ENCODE assay signal across 16 cellular contexts in the genomic region with DNA sequence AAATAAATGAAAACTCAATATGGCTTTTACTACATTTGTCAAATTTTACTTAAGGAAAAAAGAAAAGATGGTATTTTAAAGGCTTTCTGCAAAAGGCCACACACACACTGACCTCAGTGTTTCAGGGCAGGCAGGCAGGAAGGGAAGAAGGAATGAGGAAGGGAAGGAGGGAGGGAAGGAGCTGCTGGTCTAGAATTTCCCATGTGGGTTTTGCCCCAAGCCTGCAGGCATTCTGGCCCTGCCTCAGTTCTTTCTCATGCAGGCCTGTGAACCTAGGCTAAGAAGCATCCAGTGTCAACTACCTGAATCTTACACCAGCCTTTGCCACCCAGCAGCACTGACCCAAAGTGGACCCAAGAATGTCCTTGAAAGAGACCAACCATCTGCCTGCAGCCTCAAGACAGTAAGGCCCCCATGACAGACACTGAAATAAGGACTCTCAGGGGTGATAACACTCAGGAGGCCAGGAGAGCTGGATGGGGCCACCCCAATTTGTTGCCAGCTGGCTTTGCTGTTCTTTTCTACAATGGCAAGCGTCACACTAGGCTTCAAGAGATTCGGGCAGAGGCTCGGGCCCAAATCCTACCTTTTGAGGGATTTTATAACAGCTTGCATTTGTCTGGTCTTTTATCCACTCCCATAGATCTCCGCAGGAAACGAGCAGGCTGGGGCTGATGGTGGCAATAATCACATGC. TPM values are rescaled to one million over a fixed set of nuclear protein-coding genes. Genes with fewer than 3 reads are reported as not detected.
A peak's percentile ranks its signal among the peaks of the same experiment; 100 is the strongest.
DNase-seq lines count a peak whose midpoint lies in the region; ATAC-seq and TF ChIP-seq lines count a peak whose summit lies in the region.
"Had no signal": no experiment of that assay in that cellular context is flagged by ENCODE, and none has a peak within 500 bp of the region (broad histone marks: within the 10 kb centered on the region; RNA-seq: fewer than 3 reads in every experiment).

No MANE protein-coding gene starts in this region.

- ATAC-seq in HG03378 (IDR thresholded peaks at IDR 0.05; ENCODE audit: unreplicated experiment) = no peak
- ATAC-seq: K562 had no signal

- no peaks in the 10 kb centered on the region for H3K27me3 Mint-ChIP-seq in activated T-cell treated with anti-CD3 and anti-CD28 coated beads, Interleukin-2, amount 50 U/mL, for 24 hours
- H3K27me3 Mint-ChIP-seq in mesothelial cell of epicardium (ENCODE audit: low read depth) = no peaks in the 10 kb centered on the region

- no peak overlapping the region for H3K9ac ChIP-seq in colonic mucosa (ENCODE audit: low read depth in 2 of 2, low read length in 2 of 2)

- H3K4me1 ChIP-seq in colonic mucosa (no peaks in the 10 kb centered on the region), ascending aorta (peaks cover 22 to 30% of the 10 kb centered on the region in 2 donors)
- H3K4me1 ChIP-seq: Caco-2, SJCRH30 had no signal

- H3K27me3 ChIP-seq in colonic mucosa (no peaks in the 10 kb centered on the region), ascending aorta (no peaks in the 10 kb centered on the region)
- H3K27me3 ChIP-seq: SJCRH30 had no signal

- TF ChIP-seq CTCF in colonic mucosa (IDR thresholded peaks at IDR 0.05) (no peak), mesothelial cell of epicardium (IDR thresholded peaks at IDR 0.05; ENCODE audit: unreplicated experiment) (no peak), ascending aorta (IDR thresholded peaks at IDR 0.05) (no peak)

- H3K4me3 Mint-ChIP-seq in activated T-cell treated with anti-CD3 and anti-CD28 coated beads, Interleukin-2, amount 50 U/mL, for 24 hours = no peak overlapping the region
- no peak overlapping the region for H3K4me3 Mint-ChIP-seq in mesothelial cell of epicardium
- H3K4me3 Mint-ChIP-seq: CD14-positive monocyte had no signal

- peaks cover 32% of the 10 kb centered on the region for H3K36me3 Mint-ChIP-seq in activated T-cell treated with anti-CD3 and anti-CD28 coated beads, Interleukin-2, amount 50 U/mL, for 24 hours (ENCODE audit: low read depth)
- H3K36me3 Mint-ChIP-seq in mesothelial cell of epicardium = peaks cover 3% of the 10 kb centered on the region

- no peak overlapping the region for H3K4me3 ChIP-seq in colonic mucosa
- no peak overlapping the region for H3K4me3 ChIP-seq in ascending aorta
- H3K4me3 ChIP-seq: K562, SJCRH30 had no signal

- intact Hi-C loops in colonic mucosa (cut with DNase I) = no loop called here
- intact Hi-C loops in ascending aorta (cut with DNase I) = loop anchor here (5.0 kb wide), 1 partner anchor 47 kb away; no protein-coding TSS in a partner anchor

- H3K9me3 ChIP-seq in colonic mucosa (no peaks in the 10 kb centered on the region), ascending aorta (no peaks in the 10 kb centered on the region)
- H3K9me3 ChIP-seq: Caco-2, SJCRH30 had no signal

- H3K36me3 ChIP-seq in colonic mucosa = no peaks in the 10 kb centered on the region
- H3K36me3 ChIP-seq in ascending aorta = no peaks in the 10 kb centered on the region
- H3K36me3 ChIP-seq: SJCRH30 had no signal

- peaks cover 3% of the 10 kb centered on the region for H3K9me3 Mint-ChIP-seq in activated T-cell treated with anti-CD3 and anti-CD28 coated beads, Interleukin-2, amount 50 U/mL, for 24 hours
- H3K9me3 Mint-ChIP-seq in mesothelial cell of epicardium = no peaks in the 10 kb centered on the region

- H3K4me1 Mint-ChIP-seq in activated T-cell treated with anti-CD3 and anti-CD28 coated beads, Interleukin-2, amount 50 U/mL, for 24 hours (ENCODE audit: low read depth) = no peaks in the 10 kb centered on the region
- peaks cover 5% of the 10 kb centered on the region for H3K4me1 Mint-ChIP-seq in mesothelial cell of epicardium

- DNase-seq in activated T-cell treated with anti-CD3 and anti-CD28 coated beads, Interleukin-2, amount 50 U/mL, for 24 hours = peak; percentile 17
- DNase-seq in activated T-cell treated with anti-CD3 and anti-CD28 coated beads for 4 hours = no peak
- DNase-seq in colonic mucosa = peak; percentile 13
- DNase-seq in mesothelial cell of epicardium (ENCODE audit: low spot score in 2 of 2, unreplicated experiment in 2 of 2) = peak in 1 of 2 experiments; percentile 11
- peak; percentile 36 for DNase-seq in ureter (ENCODE audit: low spot score)
- no peak for DNase-seq in SIG-M5 treated with dmso at 0.1 percent for 504 hours (lab: John Stamatoyannopoulos, UW; ENCODE audit: unreplicated experiment)
- no peak for DNase-seq in ascending aorta (ENCODE audit: low spot score in 2 of 2)
- DNase-seq: Caco-2, GOT3, NCI-H1436 treated with DMSO at 0.1 percent for 48 hours, NCI-H2081, NCI-H510A treated with DMSO at 0.1 percent for 48 hours, SJCRH30 had no signal

- H3K27ac Mint-ChIP-seq in activated T-cell treated with anti-CD3 and anti-CD28 coated beads, Interleukin-2, amount 50 U/mL, for 24 hours = no peak overlapping the region
- peak overlapping the region; percentile 5 for H3K27ac Mint-ChIP-seq in mesothelial cell of epicardium

- H3K27ac ChIP-seq in colonic mucosa (no peak overlapping the region), ascending aorta (no peak overlapping the region)
- H3K27ac ChIP-seq: SJCRH30 had no signal

RNA-seq across cellular contexts. Expression of a gene that starts 51.5 kb away (rescaled TPM):
- 10 to 100 TPM in 1 of 2 donors, 1 to 10 TPM in 1; 8.3 to 10.9 TPM for total RNA-seq in colonic mucosa
- total RNA-seq in mesothelial cell of epicardium = 41.2 to 42.9 TPM (median 41.9 TPM) in 3 replicates
- total RNA-seq in ureter = 19.7 TPM
- 41.0 TPM for total RNA-seq in ascending aorta

Comparison
In these comparisons a context has a peak if more than half of its experiments do, and no peak if none do; other contexts are left out.
1. DNase-seq: peak in activated T-cell treated with anti-CD3 and anti-CD28 coated beads, Interleukin-2, amount 50 U/mL, for 24 hours (single experiment), colonic mucosa (single experiment) and ureter (single experiment); none in activated T-cell treated with anti-CD3 and anti-CD28 coated beads for 4 hours (single experiment), SIG-M5 treated with dmso at 0.1 percent for 504 hours (single experiment) and ascending aorta (0 of 2).